Comparison of ENCODE assay signal across 8 cellular contexts in genomic region chr5:91380491-91381133, GRCh38.
DNase-seq lines count a peak whose midpoint lies in the region; ATAC-seq lines count a peak whose summit lies in the region.

No MANE protein-coding gene starts in this region.

- DNase-seq in Ammon's horn (ENCODE audit: low spot score) (peak; percentile 96), GM19240 (ENCODE audit: insufficient read length, low spot score) (peak; percentile 50), NCI-H510A treated with DMSO at 0.1 percent for 48 hours (lab: John Stamatoyannopoulos, UW) (peak; percentile 87), left kidney (ENCODE audit: low read depth, low spot score) (peak; percentile 99)
- DNase-seq in activated CD4-positive, alpha-beta T cell treated with anti-CD3 and anti-CD28 coated beads for 48 hours, result peak; percentile 98
- DNase-seq in stimulated activated CD4-positive, alpha-beta T cell treated with anti-CD3 and anti-CD28 coated beads, Interleukin-1b, Interleukin-23, amount 100 ng/mL, for 4 hours (ENCODE audit: low read depth in 2 of 2), result peak; percentile 95 to 98

- H3K27ac ChIP-seq in cingulate gyrus (ENCODE audit: low read depth, low read length), result peak overlapping the region; percentile 100

- ATAC-seq in HG03442 (IDR thresholded peaks at IDR 0.05; ENCODE audit: unreplicated experiment), result peak; percentile 42

Comparison
In these comparisons a context has a peak if more than half of its experiments do, and no peak if none do; other contexts are left out.
1. Peak in every context shown above with its lines: DNase-seq, ATAC-seq and H3K27ac ChIP-seq.